1 cellular context compared by ENCODE assay signal in genomic region chr2:210963386-210963785, GRCh38.
A peak's percentile ranks its signal among the peaks of the same experiment; 100 is the strongest.
TF ChIP-seq lines count a peak whose summit lies in the region.

No MANE protein-coding gene starts in this region.

TF ChIP-seq in HepG2, 621 proteins besides CTCF, POLR2A, EP300 and RAD21 (continued from another document and continues in another):
- TF ChIP-seq ZNF639 (CRISPR knock-in tag; conservative IDR thresholded peaks at IDR 0.05), result no peak
- TF ChIP-seq IRX3 (CRISPR knock-in tag; IDR thresholded peaks at IDR 0.05; ENCODE audit: borderline replicate concordance, low read depth), result no peak
- no peak for TF ChIP-seq ZSCAN5A (CRISPR knock-in tag; IDR thresholded peaks at IDR 0.05; ENCODE audit: borderline replicate concordance)
- TF ChIP-seq ZNF556 (CRISPR knock-in tag; IDR thresholded peaks at IDR 0.05; ENCODE audit: borderline replicate concordance), result no peak
- no peak for TF ChIP-seq DZIP1 (CRISPR knock-in tag; IDR thresholded peaks at IDR 0.05)
- TF ChIP-seq KLF12 (CRISPR knock-in tag; IDR thresholded peaks at IDR 0.05; ENCODE audit: borderline replicate concordance), result no peak
- TF ChIP-seq TAF15 (IDR thresholded peaks at IDR 0.05; ENCODE audit: low read depth, low read length, poor library complexity, severe bottlenecking), result no peak
- TF ChIP-seq SSRP1 (CRISPR knock-in tag; IDR thresholded peaks at IDR 0.05), result no peak
- TF ChIP-seq HNF1A (IDR thresholded peaks at IDR 0.05; ENCODE audit: low read depth), result 0 out of 2 replicates have a peak, but pooled peaks have one; percentile 33
- TF ChIP-seq HNF1A (CRISPR knock-in tag; IDR thresholded peaks at IDR 0.05; ENCODE audit: borderline replicate concordance), result peak; percentile 35; the same call in 1 of the 2 replicates
- TF ChIP-seq TRIM24 (CRISPR knock-in tag; IDR thresholded peaks at IDR 0.05), result no peak
- peak; percentile 52 for TF ChIP-seq NR2F6 (IDR thresholded peaks at IDR 0.05)
- no peak for TF ChIP-seq NR2F6 (CRISPR knock-in tag; IDR thresholded peaks at IDR 0.05)
- TF ChIP-seq TOPORS (CRISPR knock-in tag; IDR thresholded peaks at IDR 0.05), result no peak
- TF ChIP-seq RCOR2 (CRISPR knock-in tag; IDR thresholded peaks at IDR 0.05), result 0 out of 2 replicates have a peak, but pooled peaks have one; percentile 28
- TF ChIP-seq ZNF747 (CRISPR knock-in tag; IDR thresholded peaks at IDR 0.05; ENCODE audit: borderline replicate concordance), result no peak
- no peak for TF ChIP-seq ZBTB37 (CRISPR knock-in tag; IDR thresholded peaks at IDR 0.05)
- TF ChIP-seq ZNF609 (CRISPR knock-in tag; IDR thresholded peaks at IDR 0.05; ENCODE audit: borderline replicate concordance), result peak; percentile 59; the same call in 1 of the 2 replicates
- no peak for TF ChIP-seq SP1 (IDR thresholded peaks at IDR 0.05)
- TF ChIP-seq SP1 (CRISPR knock-in tag; IDR thresholded peaks at IDR 0.05), result no peak
- TF ChIP-seq PLSCR1 (CRISPR knock-in tag; IDR thresholded peaks at IDR 0.05; ENCODE audit: borderline replicate concordance), result no peak
- TF ChIP-seq ZZZ3 (CRISPR knock-in tag; IDR thresholded peaks at IDR 0.05; ENCODE audit: borderline replicate concordance), result no peak
- no peak for TF ChIP-seq ZNF281 (CRISPR knock-in tag; IDR thresholded peaks at IDR 0.05; ENCODE audit: borderline replicate concordance)
- TF ChIP-seq WIZ (CRISPR knock-in tag; IDR thresholded peaks at IDR 0.05), result no peak
- peak; percentile 73 for TF ChIP-seq CEBPG (CRISPR knock-in tag; IDR thresholded peaks at IDR 0.05)
- TF ChIP-seq ZNF768 (CRISPR knock-in tag; IDR thresholded peaks at IDR 0.05), result no peak
- TF ChIP-seq MIXL1 (CRISPR knock-in tag; IDR thresholded peaks at IDR 0.05), result 0 out of 2 replicates have a peak, but pooled peaks have one; percentile 43
- no peak for TF ChIP-seq HNRNPLL (IDR thresholded peaks at IDR 0.05; ENCODE audit: low read depth, low read length, poor library complexity, severe bottlenecking)
- TF ChIP-seq CENPX (CRISPR knock-in tag; IDR thresholded peaks at IDR 0.05), result no peak
- no peak for TF ChIP-seq ZBTB3 (CRISPR knock-in tag; IDR thresholded peaks at IDR 0.05; ENCODE audit: borderline replicate concordance, low read depth)
- no peak for TF ChIP-seq ZNF567 (CRISPR knock-in tag; IDR thresholded peaks at IDR 0.05; ENCODE audit: borderline replicate concordance)
- TF ChIP-seq SP140L (CRISPR knock-in tag; IDR thresholded peaks at IDR 0.05; ENCODE audit: borderline replicate concordance), result no peak
- no peak for TF ChIP-seq ZNF513 (CRISPR knock-in tag; conservative IDR thresholded peaks at IDR 0.05)
- TF ChIP-seq ZSCAN29 (CRISPR knock-in tag; conservative IDR thresholded peaks at IDR 0.05), result no peak
- no peak for TF ChIP-seq TOE1 (CRISPR knock-in tag; IDR thresholded peaks at IDR 0.05)
- no peak for TF ChIP-seq ZNF33B (CRISPR knock-in tag; IDR thresholded peaks at IDR 0.05)
- no peak for TF ChIP-seq DR1 (CRISPR knock-in tag; IDR thresholded peaks at IDR 0.05)
- TF ChIP-seq NR2C2 (CRISPR knock-in tag; IDR thresholded peaks at IDR 0.05; ENCODE audit: borderline replicate concordance), result no peak
- TF ChIP-seq CCDC6 (CRISPR knock-in tag; IDR thresholded peaks at IDR 0.05), result no peak
- TF ChIP-seq ZNF260 (CRISPR knock-in tag; IDR thresholded peaks at IDR 0.05; ENCODE audit: borderline replicate concordance, low read depth), result no peak
- TF ChIP-seq TMF1 (CRISPR knock-in tag; IDR thresholded peaks at IDR 0.05; ENCODE audit: low read depth), result no peak
- TF ChIP-seq ATRX (CRISPR knock-in tag; IDR thresholded peaks at IDR 0.05; ENCODE audit: borderline replicate concordance), result no peak
